In genomic region chr6:143592335-143592734, GRCh38 we compare ENCODE assay signal across 11 cellular contexts.
A peak's percentile ranks its signal among the peaks of the same experiment; 100 is the strongest.
DNase-seq lines count a peak whose midpoint lies in the region; ATAC-seq and TF ChIP-seq lines count a peak whose summit lies in the region.
"Had no signal": no experiment of that assay in that cellular context is flagged by ENCODE, and none has a peak within 500 bp of the region (broad histone marks: within the 10 kb centered on the region; RNA-seq: fewer than 3 reads in every experiment).

No MANE protein-coding gene starts in this region.

- H3K79me2 ChIP-seq in GM23338 (replicated peaks; ENCODE audit: insufficient read depth): no peaks in the 10 kb centered on the region

- no peak overlapping the region for H3K27ac Mint-ChIP-seq in GM23338
- H3K27ac Mint-ChIP-seq: activated naive CD8-positive, alpha-beta T cell had no signal

- no peaks in the 10 kb centered on the region for H3K9me3 Mint-ChIP-seq in GM23338

- peaks cover 1% of the 10 kb centered on the region for H3K79me1 ChIP-seq in mesenchymal stem cell (replicated peaks; ENCODE audit: low read length, poor library complexity, severe bottlenecking)

- H3K14ac ChIP-seq in mesenchymal stem cell (ENCODE audit: low read length in 2 of 2): no peak overlapping the region

- no peaks in the 10 kb centered on the region for H3K27me3 Mint-ChIP-seq in GM23338 (ENCODE audit: insufficient read depth, low read depth, poor library complexity)
- H3K27me3 Mint-ChIP-seq: activated naive CD8-positive, alpha-beta T cell had no signal

- peaks cover 9% of the 10 kb centered on the region; the same call in 1 of the 2 replicates for H3K9me2 ChIP-seq in GM23338 (ENCODE audit: insufficient read depth)

- H3K9ac ChIP-seq in mesenchymal stem cell (ENCODE audit: low read length): no peak overlapping the region

- TF ChIP-seq CTCF in GM23338 (conservative IDR thresholded peaks at IDR 0.05; ENCODE audit: low read depth in 2 of 2): peak; percentile 86 to 94

- H3K4me3 ChIP-seq in GM23338: no peak overlapping the region
- H3K4me3 ChIP-seq in mesenchymal stem cell (ENCODE audit: insufficient read depth in 1 of 2, low read depth in 1 of 2, low read length in 2 of 2): no peak overlapping the region

- H3K4me3 Mint-ChIP-seq in GM23338: no peak overlapping the region
- H3K4me3 Mint-ChIP-seq: activated naive CD8-positive, alpha-beta T cell had no signal

- no peak overlapping the region for H2BK12ac ChIP-seq in mesenchymal stem cell (ENCODE audit: low read length in 2 of 2)

- peaks cover 20% of the 10 kb centered on the region for H3K4me1 Mint-ChIP-seq in GM23338

- no peaks in the 10 kb centered on the region for H3F3A ChIP-seq in GM23338 (replicated peaks; ENCODE audit: low read depth)

- H3K4ac ChIP-seq in mesenchymal stem cell (ENCODE audit: low read depth in 1 of 2, low read length in 2 of 2): no peak overlapping the region

- H3K4me1 ChIP-seq in GM23338 (ENCODE audit: insufficient read depth): peaks cover 3% of the 10 kb centered on the region; the same call in 1 of the 2 replicates
- peaks cover 3% of the 10 kb centered on the region for H3K4me1 ChIP-seq in mesenchymal stem cell (ENCODE audit: control insufficient read depth, insufficient read depth, low read depth, low read length)

- H3K27ac ChIP-seq in GM23338 (ENCODE audit: low read depth): no peak overlapping the region
- H3K27ac ChIP-seq in mesenchymal stem cell (ENCODE audit: low read length, poor library complexity, severe bottlenecking): no peak overlapping the region
- H3K27ac ChIP-seq: epithelial cell of prostate had no signal

- peak; percentile 24 for DNase-seq in ACHN
- DNase-seq in GM23338 (ENCODE audit: low spot score): peak; percentile 93
- peak; percentile 44 for DNase-seq in OCI-M1 (lab: John Stamatoyannopoulos, UW)
- DNase-seq in foreskin melanocyte: peak; percentile 5
- DNase-seq in kidney glomerular epithelial cell (lab: John Stamatoyannopoulos, UW): no peak
- no peak for DNase-seq in OCI-M2 (lab: John Stamatoyannopoulos, UW; ENCODE audit: unreplicated experiment)
- DNase-seq in mesenchymal stem cell: no peak
- no peak for DNase-seq in LoVo (ENCODE audit: low spot score)
- DNase-seq: activated CD4-positive, CD25-positive, alpha-beta regulatory T cell had no signal

- in situ Hi-C loops in ACHN (cut with HindIII; ENCODE audit: low pct_ligation_motif_present, low pct_unique_long_range_greater_than_20kb, low sequenced_read_pairs): no loop called here

- no peak overlapping the region for H3K18ac ChIP-seq in mesenchymal stem cell (ENCODE audit: low read depth in 1 of 2, low read length in 2 of 2)

- H4K20me1 ChIP-seq in GM23338 (replicated peaks; ENCODE audit: insufficient read depth): no peaks in the 10 kb centered on the region

- H3K27me3 ChIP-seq in GM23338 (ENCODE audit: insufficient read depth) (no peaks in the 10 kb centered on the region), mesenchymal stem cell (ENCODE audit: control insufficient read depth in 1 of 2, insufficient read depth in 1 of 2, low read length in 2 of 2) (no peaks in the 10 kb centered on the region)

- no peak overlapping the region for H4K8ac ChIP-seq in mesenchymal stem cell (ENCODE audit: low read length)

- H2AK5ac ChIP-seq in mesenchymal stem cell (ENCODE audit: low read length, severe bottlenecking): no peak overlapping the region

- H3K23ac ChIP-seq in mesenchymal stem cell (ENCODE audit: low read length in 2 of 2): no peak overlapping the region

- H2AFZ ChIP-seq in GM23338 (no peak overlapping the region), mesenchymal stem cell (ENCODE audit: low read depth, low read length) (no peak overlapping the region)

- no peak overlapping the region for H3K4me2 ChIP-seq in GM23338
- no peak overlapping the region for H3K4me2 ChIP-seq in mesenchymal stem cell (ENCODE audit: low read length, poor library complexity, severe bottlenecking)

- no peaks in the 10 kb centered on the region for H3K9me3 ChIP-seq in mesenchymal stem cell (ENCODE audit: control insufficient read depth, low read length)

- no peak overlapping the region for H2BK120ac ChIP-seq in mesenchymal stem cell (ENCODE audit: low read depth, low read length)

- no peak overlapping the region for H4K91ac ChIP-seq in mesenchymal stem cell (ENCODE audit: low read length)

- H3K36me3 ChIP-seq in GM23338 (ENCODE audit: insufficient read depth): no peaks in the 10 kb centered on the region
- H3K36me3 ChIP-seq in mesenchymal stem cell (ENCODE audit: control insufficient read depth in 1 of 2, insufficient read depth in 2 of 2, low read depth in 1 of 2, low read length in 2 of 2): no peaks in the 10 kb centered on the region

- H2BK5ac ChIP-seq in mesenchymal stem cell (ENCODE audit: low read depth, low read length, poor library complexity, severe bottlenecking): no peak overlapping the region

- ATAC-seq in GM23338: peak; percentile 80

- WGBS in mesenchymal stem cell: 76% methylated on average over 6 of the region's 6 CpGs

- H3K36me3 Mint-ChIP-seq in GM23338 (ENCODE audit: low read depth): no peaks in the 10 kb centered on the region
- H3K36me3 Mint-ChIP-seq: activated naive CD8-positive, alpha-beta T cell had no signal

- no peak overlapping the region for H2BK15ac ChIP-seq in mesenchymal stem cell (ENCODE audit: low read depth, poor library complexity, severe bottlenecking)

TF ChIP-seq in GM23338, 12 proteins besides CTCF, POLR2A, EP300 and RAD21 (continues in another document):
- TF ChIP-seq ZNF331 (CRISPR knock-in tag; IDR thresholded peaks at IDR 0.05; ENCODE audit: low read depth) (no peak), EZH2 (IDR thresholded peaks at IDR 0.05; ENCODE audit: low read depth, unreplicated experiment) (no peak), ZNF462 (CRISPR knock-in tag; IDR thresholded peaks at IDR 0.05) (no peak)

Comparison
In these comparisons a context has a peak if more than half of its experiments do, and no peak if none do; other contexts are left out.
1. DNase-seq: peak in ACHN (single experiment), GM23338 (single experiment), OCI-M1 (single experiment) and foreskin melanocyte (single experiment); none in kidney glomerular epithelial cell (single experiment), OCI-M2 (single experiment), mesenchymal stem cell (single experiment) and LoVo (single experiment).